In genomic region chr5:15693933-15694332, GRCh38 we compare ENCODE assay signal across 1 cellular context.
TF ChIP-seq lines count a peak whose summit lies in the region.

No MANE protein-coding gene starts in this region.

TF ChIP-seq in WTC11, 78 proteins besides CTCF, POLR2A, EP300 and RAD21 (continued from another document):
- TF ChIP-seq, protein P1, sequence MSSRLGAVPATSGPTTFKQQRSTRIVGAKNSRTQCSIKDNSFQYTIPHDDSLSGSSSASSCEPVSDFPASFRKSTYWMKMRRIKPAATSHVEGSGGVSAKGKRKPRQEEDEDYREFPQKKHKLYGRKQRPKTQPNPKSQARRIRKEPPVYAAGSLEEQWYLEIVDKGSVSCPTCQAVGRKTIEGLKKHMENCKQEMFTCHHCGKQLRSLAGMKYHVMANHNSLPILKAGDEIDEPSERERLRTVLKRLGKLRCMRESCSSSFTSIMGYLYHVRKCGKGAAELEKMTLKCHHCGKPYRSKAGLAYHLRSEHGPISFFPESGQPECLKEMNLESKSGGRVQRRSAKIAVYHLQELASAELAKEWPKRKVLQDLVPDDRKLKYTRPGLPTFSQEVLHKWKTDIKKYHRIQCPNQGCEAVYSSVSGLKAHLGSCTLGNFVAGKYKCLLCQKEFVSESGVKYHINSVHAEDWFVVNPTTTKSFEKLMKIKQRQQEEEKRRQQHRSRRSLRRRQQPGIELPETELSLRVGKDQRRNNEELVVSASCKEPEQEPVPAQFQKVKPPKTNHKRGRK (CRISPR knock-in tag; IDR thresholded peaks at IDR 0.05; ENCODE audit: borderline replicate concordance), result no peak
- TF ChIP-seq, protein P2, sequence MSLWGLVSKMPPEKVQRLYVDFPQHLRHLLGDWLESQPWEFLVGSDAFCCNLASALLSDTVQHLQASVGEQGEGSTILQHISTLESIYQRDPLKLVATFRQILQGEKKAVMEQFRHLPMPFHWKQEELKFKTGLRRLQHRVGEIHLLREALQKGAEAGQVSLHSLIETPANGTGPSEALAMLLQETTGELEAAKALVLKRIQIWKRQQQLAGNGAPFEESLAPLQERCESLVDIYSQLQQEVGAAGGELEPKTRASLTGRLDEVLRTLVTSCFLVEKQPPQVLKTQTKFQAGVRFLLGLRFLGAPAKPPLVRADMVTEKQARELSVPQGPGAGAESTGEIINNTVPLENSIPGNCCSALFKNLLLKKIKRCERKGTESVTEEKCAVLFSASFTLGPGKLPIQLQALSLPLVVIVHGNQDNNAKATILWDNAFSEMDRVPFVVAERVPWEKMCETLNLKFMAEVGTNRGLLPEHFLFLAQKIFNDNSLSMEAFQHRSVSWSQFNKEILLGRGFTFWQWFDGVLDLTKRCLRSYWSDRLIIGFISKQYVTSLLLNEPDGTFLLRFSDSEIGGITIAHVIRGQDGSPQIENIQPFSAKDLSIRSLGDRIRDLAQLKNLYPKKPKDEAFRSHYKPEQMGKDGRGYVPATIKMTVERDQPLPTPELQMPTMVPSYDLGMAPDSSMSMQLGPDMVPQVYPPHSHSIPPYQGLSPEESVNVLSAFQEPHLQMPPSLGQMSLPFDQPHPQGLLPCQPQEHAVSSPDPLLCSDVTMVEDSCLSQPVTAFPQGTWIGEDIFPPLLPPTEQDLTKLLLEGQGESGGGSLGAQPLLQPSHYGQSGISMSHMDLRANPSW (CRISPR knock-in tag; conservative IDR thresholded peaks at IDR 0.05; ENCODE audit: low read depth), result no peak
